In genomic region chr6:67875877-67876383, GRCh38 we compare ENCODE assay signal across 19 cellular contexts.
DNase-seq lines count a peak whose midpoint lies in the region; ATAC-seq, FAIRE-seq and TF ChIP-seq lines count a peak whose summit lies in the region.
"Had no signal": no experiment of that assay in that cellular context is flagged by ENCODE, and none has a peak within 500 bp of the region (broad histone marks: within the 10 kb centered on the region; RNA-seq: fewer than 3 reads in every experiment).

No MANE protein-coding gene starts in this region.

- FAIRE-seq in K562 (lab: Jason Lieb, UNC): no peak
- FAIRE-seq: HTR-8/SVneo had no signal

- H3K4me2 ChIP-seq in IMR-90 (ENCODE audit: low read depth, low read length) (no peak overlapping the region), K562 (ENCODE audit: insufficient read depth, low read length) (no peak overlapping the region)
- H3K4me2 ChIP-seq: BLaER1, KMS-11 had no signal

- CTCF ChIA-PET in IMR-90 (lab: Yijun Ruan, JAX): no interaction called here
- CTCF ChIA-PET in K562 (lab: Yijun Ruan, JAX; ENCODE audit: low intra/inter-chr PET ratio): no interaction called here

- TF ChIP-seq CTCF in IMR-90 (conservative IDR thresholded peaks at IDR 0.05; ENCODE audit: low read depth, low read length) (no peak), K562 (IDR thresholded peaks at IDR 0.05 in 2 of 3, conservative IDR thresholded peaks at IDR 0.05 in 1 of 3; ENCODE audit: insufficient read depth in 2 of 3, low read depth in 1 of 3, low read length in 3 of 3) (no peak), fibroblast of the aortic adventitia (IDR thresholded peaks at IDR 0.05; ENCODE audit: insufficient read depth, low read length) (no peak)

- H3K9ac ChIP-seq in IMR-90 (ENCODE audit: low read depth, low read length): no peak overlapping the region
- no peak overlapping the region for H3K9ac ChIP-seq in K562 (ENCODE audit: insufficient read depth in 1 of 2, low read depth in 2 of 2, low read length in 2 of 2)
- H3K9ac ChIP-seq: BLaER1, GM23248, KMS-11 had no signal

- no peak overlapping the region for H4K8ac ChIP-seq in IMR-90 (ENCODE audit: low read depth in 2 of 2, low read length in 2 of 2)

- dilution Hi-C loops in IMR-90 (cut with HindIII; ENCODE audit: low sequenced_read_pairs, unreplicated experiment): no loop called here

- no peak overlapping the region for H4K5ac ChIP-seq in IMR-90 (ENCODE audit: low read depth, low read length)

- no peaks in the 10 kb centered on the region for H3K79me1 ChIP-seq in IMR-90 (ENCODE audit: low read depth in 1 of 2, low read length in 2 of 2)

- no peak for ATAC-seq in IMR-90 (ENCODE audit: low read depth)
- no peak for ATAC-seq in K562
- no peak for ATAC-seq in HG03439 (IDR thresholded peaks at IDR 0.05; ENCODE audit: unreplicated experiment)
- ATAC-seq in GM19351 (IDR thresholded peaks at IDR 0.05; ENCODE audit: unreplicated experiment): no peak
- ATAC-seq in GM21717 (IDR thresholded peaks at IDR 0.05; ENCODE audit: unreplicated experiment): no peak
- ATAC-seq: HCT116 had no signal

- no peak overlapping the region for H2BK15ac ChIP-seq in IMR-90 (ENCODE audit: low read depth, low read length)

- BruUV-seq in IMR-90 (replicated peaks; lab: Mats Ljungman, UMichigan) (no TSS peak), K562 (replicated peaks; lab: Mats Ljungman, UMichigan) (no TSS peak)

- H3K18ac ChIP-seq in IMR-90 (ENCODE audit: low read depth, low read length): no peak overlapping the region

- no peak overlapping the region for H2BK120ac ChIP-seq in IMR-90 (ENCODE audit: low read depth, low read length)

- in situ Hi-C loops in IMR-90 (cut with MboI; ENCODE audit: low sequenced_read_pairs) (no loop called here), K562 (cut with MboI) (no loop called here)

- intact Hi-C loops in IMR-90 (cut with micrococcal nuclease): no loop called here
- intact Hi-C loops in K562 (cut with micrococcal nuclease): loop anchor here (10.0 kb wide), 1 partner anchor 101 kb away; no protein-coding TSS in a partner anchor

- no peak overlapping the region for H3K56ac ChIP-seq in IMR-90 (ENCODE audit: extremely low read depth, insufficient read depth, low read length)

- no peaks in the 10 kb centered on the region for H3K4me1 ChIP-seq in IMR-90 (ENCODE audit: control insufficient read depth, insufficient read depth, low read length)
- peaks cover 0 to 4% of the 10 kb centered on the region in 2 experiments; a peak in 2 of 5 replicates for H3K4me1 ChIP-seq in K562 (replicated peaks in 1 of 2; ENCODE audit: control insufficient read depth in 2 of 2, insufficient read depth in 2 of 2, low read length in 2 of 2)

- no peak overlapping the region for H2BK20ac ChIP-seq in IMR-90 (ENCODE audit: low read depth, low read length)

- H3K27me3 ChIP-seq in IMR-90 (ENCODE audit: control insufficient read depth, insufficient read depth, low read length) (no peaks in the 10 kb centered on the region), K562 (ENCODE audit: control insufficient read depth in 2 of 2, insufficient read depth in 2 of 2, low read length in 2 of 2) (no peaks in the 10 kb centered on the region)
- H3K27me3 ChIP-seq: BLaER1 had no signal

- H3K14ac ChIP-seq in IMR-90 (replicated peaks; ENCODE audit: low read depth, low read length): no peak overlapping the region

- H4K20me1 ChIP-seq in IMR-90 (ENCODE audit: insufficient read depth, low read length) (no peaks in the 10 kb centered on the region), K562 (replicated peaks; ENCODE audit: control insufficient read depth, insufficient read depth, low read length) (no peaks in the 10 kb centered on the region)
- H4K20me1 ChIP-seq: BLaER1 had no signal

- no peak overlapping the region for H3K27ac ChIP-seq in IMR-90 (ENCODE audit: insufficient read depth, low read length)
- H3K27ac ChIP-seq in K562 (ENCODE audit: extremely low read depth, low read depth, low read length): no peak overlapping the region
- H3K27ac ChIP-seq: BLaER1, GM23248, KMS-11 had no signal

- no peak overlapping the region for H3K4me3 ChIP-seq in IMR-90 (ENCODE audit: insufficient read depth, low read depth, low read length)
- H3K4me3 ChIP-seq in K562: no peak overlapping the region
- H3K4me3 ChIP-seq in fibroblast of the aortic adventitia (ENCODE audit: low read depth, low read length): no peak overlapping the region
- H3K4me3 ChIP-seq: BLaER1, GM23248 had no signal

- no peak overlapping the region for H2BK5ac ChIP-seq in IMR-90 (ENCODE audit: low read depth, low read length, poor library complexity, severe bottlenecking)

- no peaks in the 10 kb centered on the region for H3K9me3 ChIP-seq in IMR-90 (ENCODE audit: control insufficient read depth, insufficient read depth, low read length)
- no peaks in the 10 kb centered on the region; the same call in 1 of the 2 replicates for H3K9me3 ChIP-seq in K562 (replicated peaks; ENCODE audit: control insufficient read depth, insufficient read depth, low read depth, low read length)

- H3K36me3 ChIP-seq in IMR-90 (ENCODE audit: control insufficient read depth, insufficient read depth, low read length): no peaks in the 10 kb centered on the region
- peaks cover 4% of the 10 kb centered on the region; the same call in 2 of the 3 replicates for H3K36me3 ChIP-seq in K562 (ENCODE audit: control insufficient read depth, insufficient read depth, low read length)

- TF ChIP-seq RAD21 in IMR-90 (IDR thresholded peaks at IDR 0.05; ENCODE audit: low read length): no peak
- TF ChIP-seq RAD21 in K562 (CRISPR knock-in tag; conservative IDR thresholded peaks at IDR 0.05 in 1 of 2, IDR thresholded peaks at IDR 0.05 in 1 of 2): no peak

- TF ChIP-seq EP300 in K562 (IDR thresholded peaks at IDR 0.05; ENCODE audit: low read length): no peak

- H3K23ac ChIP-seq in IMR-90 (ENCODE audit: low read depth, low read length): no peak overlapping the region

- DNase-seq in IMR-90 (no peak), SK-N-DZ (ENCODE audit: low spot score) (peak; percentile 5), K562 (ENCODE audit: extremely low read depth in 1 of 4, low spot score in 3 of 4) (peak in 1 of 4 experiments; percentile 37), fibroblast of the aortic adventitia (ENCODE audit: low read depth) (peak; percentile 5), OCI-M2 (lab: John Stamatoyannopoulos, UW; ENCODE audit: unreplicated experiment) (no peak)
- DNase-seq: CD4-positive, alpha-beta memory T cell; DMS153; DMS79 treated with DMSO at 0.1 percent for 48 hours; GF-D8; GM23248; H7; HFFc6 had no signal

- H2AFZ ChIP-seq in IMR-90 (replicated peaks; ENCODE audit: low read length, poor library complexity): no peak overlapping the region
- no peak overlapping the region for H2AFZ ChIP-seq in K562 (ENCODE audit: low read depth, low read length)
- H2AFZ ChIP-seq: GM23248 had no signal

- POLR2A ChIA-PET in IMR-90 (lab: Charles Lee; ENCODE audit: unreplicated experiment): no interaction called here
- POLR2A ChIA-PET in K562 (lab: Yijun Ruan, JAX): interaction anchor here (1.1 to 1.2 kb wide), 2 partner anchors 10 to 14 kb away, joined by 3 read pairs; no protein-coding TSS in a partner anchor

- H3K79me2 ChIP-seq in K562 (ENCODE audit: control insufficient read depth, insufficient read depth, low read length): peaks cover 15% of the 10 kb centered on the region

- H2AK5ac ChIP-seq in IMR-90 (ENCODE audit: low read depth, low read length): no peak overlapping the region

- TF ChIP-seq POLR2A in IMR-90 (IDR thresholded peaks at IDR 0.05; ENCODE audit: low read depth, low read length): no peak
- TF ChIP-seq POLR2A in K562 (conservative IDR thresholded peaks at IDR 0.05): no peak

- H3K9me1 ChIP-seq in IMR-90 (ENCODE audit: insufficient read depth, low read length) (no peaks in the 10 kb centered on the region), K562 (ENCODE audit: control insufficient read depth, insufficient read depth, low read length) (no peaks in the 10 kb centered on the region)

- H3K4ac ChIP-seq in IMR-90 (ENCODE audit: low read depth, low read length): no peak overlapping the region

- no peak overlapping the region for H4K91ac ChIP-seq in IMR-90 (ENCODE audit: insufficient read depth, low read depth, low read length)

- no peak overlapping the region for H2AK9ac ChIP-seq in IMR-90 (replicated peaks; ENCODE audit: low read depth, low read length, poor library complexity)

TF ChIP-seq in IMR-90, 13 proteins besides CTCF, POLR2A, EP300 and RAD21:
- TF ChIP-seq NFE2L2 (IDR thresholded peaks at IDR 0.05; ENCODE audit: low read depth, low read length): peak; percentile 84
- TF ChIP-seq USF2 (IDR thresholded peaks at IDR 0.05; ENCODE audit: low read depth, low read length): no peak
- no peak for TF ChIP-seq SMC3 (IDR thresholded peaks at IDR 0.05; ENCODE audit: low read depth, low read length)

TF ChIP-seq in K562, 482 proteins besides CTCF, POLR2A, EP300 and RAD21 (continues in another document):
- TF ChIP-seq ZNF316 (IDR thresholded peaks at IDR 0.05): peak; percentile 98
- peak; percentile 91 for TF ChIP-seq C11orf30 (IDR thresholded peaks at IDR 0.05; ENCODE audit: low read depth)
- no peak for TF ChIP-seq HMG20A (CRISPR knock-in tag; conservative IDR thresholded peaks at IDR 0.05)
- TF ChIP-seq PBX2 (CRISPR knock-in tag; IDR thresholded peaks at IDR 0.05; ENCODE audit: low read depth): no peak
- TF ChIP-seq PBX2 (tag; conservative IDR thresholded peaks at IDR 0.05; ENCODE audit: low read depth): peak; percentile 51; the same call in 1 of the 2 replicates
- peak; percentile 30; the same call in 1 of the 2 replicates for TF ChIP-seq FOXM1 (IDR thresholded peaks at IDR 0.05; ENCODE audit: low read depth)
- TF ChIP-seq FOXM1 (CRISPR knock-in tag; IDR thresholded peaks at IDR 0.05; ENCODE audit: low read depth): no peak
- no peak for TF ChIP-seq NFXL1 (CRISPR knock-in tag; IDR thresholded peaks at IDR 0.05)

Comparison
In these comparisons a context has a peak if more than half of its experiments do, and no peak if none do; other contexts are left out.
1. DNase-seq: peak in SK-N-DZ (single experiment) and fibroblast of the aortic adventitia (single experiment); none in IMR-90 (single experiment) and OCI-M2 (single experiment).